In genomic region chr7:66628361-66629221, GRCh38 we compare ENCODE assay signal across 8 cellular contexts. TPM values are rescaled to one million over a fixed set of nuclear protein-coding genes. Genes with fewer than 3 reads are reported as not detected.
DNase-seq lines count a peak whose midpoint lies in the region; ATAC-seq and TF ChIP-seq lines count a peak whose summit lies in the region.

Gene KCTD7, plus strand, starts transcription at chr7:66628881. Its CDS starts 184 bp downstream, at chr7:66629065.

- H3K4me1 Mint-ChIP-seq in activated T-cell treated with anti-CD3 and anti-CD28 coated beads, Interleukin-2, amount 50 U/mL, for 72 hours (ENCODE audit: low read depth) = peaks cover 44% of the 10 kb centered on the region

- H3K9me3 Mint-ChIP-seq in activated T-cell treated with anti-CD3 and anti-CD28 coated beads, Interleukin-2, amount 50 U/mL, for 72 hours = no peaks in the 10 kb centered on the region

- H3K36me3 ChIP-seq in KOPT-K1 (ENCODE audit: insufficient read depth, low read length) (no peaks in the 10 kb centered on the region), Peyer's patch (peaks cover 0 to 2% (median 0%) of the 10 kb centered on the region in 3 donors), esophagus muscularis mucosa (peaks cover 0 to 8% (median 1%) of the 10 kb centered on the region in 4 donors)

- intact Hi-C loops in esophagus muscularis mucosa (cut with DNase I) = loop anchor here (2.0 kb wide), 1 partner anchor 26 kb away; no protein-coding TSS in a partner anchor

- TF ChIP-seq CTCF in Peyer's patch (IDR thresholded peaks at IDR 0.05) (no peak), esophagus muscularis mucosa (IDR thresholded peaks at IDR 0.05) (no peak)

- 1% methylated on average over 32 of the region's 93 CpGs for WGBS in esophagus muscularis mucosa

- peak within 1 kb of the TSS; percentile 89 to 91 for H3K4me3 Mint-ChIP-seq in activated T-cell treated with anti-CD3 and anti-CD28 coated beads, Interleukin-2, amount 50 U/mL, for 72 hours

- H3K27me3 Mint-ChIP-seq in activated T-cell treated with anti-CD3 and anti-CD28 coated beads, Interleukin-2, amount 50 U/mL, for 72 hours (ENCODE audit: low read depth) = no peaks in the 10 kb centered on the region

- peak; percentile 93 for ATAC-seq in GM21825 (IDR thresholded peaks at IDR 0.05; ENCODE audit: unreplicated experiment)
- peak; percentile 92 to 93 for ATAC-seq in activated T-cell treated with anti-CD3 and anti-CD28 coated beads, Interleukin-2, amount 50 U/mL, for 72 hours (replicated peaks in 1 of 2)

- H3K36me3 Mint-ChIP-seq in activated T-cell treated with anti-CD3 and anti-CD28 coated beads, Interleukin-2, amount 50 U/mL, for 72 hours (ENCODE audit: insufficient read depth in 2 of 2) = peaks cover 0 to 2% of the 10 kb centered on the region in 2 donors

- no peaks in the 10 kb centered on the region for H3K9me3 ChIP-seq in KOPT-K1 (ENCODE audit: insufficient read depth, low read length, poor library complexity, severe bottlenecking)
- H3K9me3 ChIP-seq in Peyer's patch = no peaks in the 10 kb centered on the region
- H3K9me3 ChIP-seq in esophagus muscularis mucosa = no peaks in the 10 kb centered on the region

- H3K27ac ChIP-seq in KOPT-K1 (ENCODE audit: low read depth, low read length, poor library complexity, severe bottlenecking) = peak within 1 kb of the TSS; percentile 70
- peak within 1 kb of the TSS; percentile 92 to 100 (median 97) for H3K27ac ChIP-seq in Peyer's patch
- peak within 1 kb of the TSS; percentile 97 to 100 (median 98) for H3K27ac ChIP-seq in esophagus muscularis mucosa (replicated peaks in 1 of 4)

- no peaks in the 10 kb centered on the region for H3K27me3 ChIP-seq in Peyer's patch
- H3K27me3 ChIP-seq in esophagus muscularis mucosa = no peaks in the 10 kb centered on the region

- DNase-seq in DMS79 treated with DMSO at 0.1 percent for 48 hours (lab: John Stamatoyannopoulos, UW) (peak; percentile 93), Peyer's patch (peak; percentile 94 to 99 (median 99)), esophagus muscularis mucosa (ENCODE audit: extremely low spot score) (peak; percentile 100), myocyte (ENCODE audit: low read depth) (peak; percentile 100)
- peak; percentile 97 to 98 for DNase-seq in activated T-cell treated with anti-CD3 and anti-CD28 coated beads, Interleukin-2, amount 50 U/mL, for 72 hours
- peak; percentile 88 to 96 for DNase-seq in stimulated activated CD8-positive, alpha-beta memory T cell treated with anti-CD3 and anti-CD28 coated beads, Interleukin-7, amount 100 ng/mL, for 4 hours (ENCODE audit: low read depth in 2 of 2)

- H3K27ac Mint-ChIP-seq in activated T-cell treated with anti-CD3 and anti-CD28 coated beads, Interleukin-2, amount 50 U/mL, for 72 hours = peak within 1 kb of the TSS; percentile 36

- peaks cover 0 to 24% (median 20%) of the 10 kb centered on the region in 4 donors for H3K4me1 ChIP-seq in Peyer's patch
- peaks cover 11 to 42% (median 37%) of the 10 kb centered on the region in 4 donors for H3K4me1 ChIP-seq in esophagus muscularis mucosa

- H3K4me3 ChIP-seq in Peyer's patch (peak within 1 kb of the TSS; percentile 94 to 99 (median 98)), esophagus muscularis mucosa (peak within 1 kb of the TSS; percentile 75 to 97 (median 84))

- TF ChIP-seq EP300 in esophagus muscularis mucosa (IDR thresholded peaks at IDR 0.05) = no peak

- TF ChIP-seq POLR2A in Peyer's patch (IDR thresholded peaks at IDR 0.05) (peak; percentile 98), esophagus muscularis mucosa (IDR thresholded peaks at IDR 0.05; ENCODE audit: low read depth) (peak; percentile 98)

RNA-seq across cellular contexts. Expression of gene KCTD7, which starts in this region (rescaled TPM):
- total RNA-seq in Peyer's patch = 10 to 100 TPM in 2 of 4 donors, 1 to 10 TPM in 2; 6.6 to 20.7 (median 14.3) TPM
- total RNA-seq in activated T-cell treated with anti-CD3 and anti-CD28 coated beads, Interleukin-2, amount 50 U/mL, for 72 hours = 10 to 100 TPM; 12.2 to 14.9 TPM
- total RNA-seq in esophagus muscularis mucosa = 10 to 100 TPM in 3 of 4 donors, 1 to 10 TPM in 1; 9.4 to 22.5 (median 15.1) TPM
- 19.7 and 25.8 TPM in 2 replicates for total RNA-seq in myocyte
- 34.3 TPM for polyA plus RNA-seq in myocyte (2012)

Comparison
In these comparisons a context has a peak if more than half of its experiments do, and no peak if none do; other contexts are left out.
1. Peak in every context shown above with its lines: DNase-seq, ATAC-seq, H3K4me3 ChIP-seq and H3K27ac ChIP-seq.